In genomic region chr14:104865631-104866441, GRCh38 we compare ENCODE assay signal across 8 cellular contexts. TPM values are rescaled to one million over a fixed set of nuclear protein-coding genes. Genes with fewer than 3 reads are reported as not detected.
DNase-seq lines count a peak whose midpoint lies in the region; ATAC-seq, FAIRE-seq and TF ChIP-seq lines count a peak whose summit lies in the region.

No MANE protein-coding gene starts in this region.

- H4K20me1 ChIP-seq in endothelial cell of umbilical vein (replicated peaks; ENCODE audit: control insufficient read depth, extremely low read depth, insufficient read depth, low read length), result no peaks in the 10 kb centered on the region

- peaks cover 4% of the 10 kb centered on the region for H3K4me1 Mint-ChIP-seq in CD8-positive, alpha-beta T cell (ENCODE audit: low read depth)
- peaks cover 9% of the 10 kb centered on the region for H3K4me1 Mint-ChIP-seq in mesothelial cell of epicardium

- TF ChIP-seq POLR2A in endothelial cell of umbilical vein (IDR thresholded peaks at IDR 0.05; ENCODE audit: low read depth, low read length) (peak; percentile 51), stomach (IDR thresholded peaks at IDR 0.05) (no peak)

- no peak overlapping the region for H3K27ac Mint-ChIP-seq in CD8-positive, alpha-beta T cell
- peak overlapping the region; percentile 66 for H3K27ac Mint-ChIP-seq in mesothelial cell of epicardium

- peak overlapping the region; percentile 65 for H3K4me3 Mint-ChIP-seq in CD8-positive, alpha-beta T cell
- H3K4me3 Mint-ChIP-seq in mesothelial cell of epicardium, result peak overlapping the region; percentile 77

- no peak overlapping the region for H3K27ac ChIP-seq in CD8-positive, alpha-beta T cell (ENCODE audit: low read depth, low read length)
- H3K27ac ChIP-seq in endothelial cell of umbilical vein (ENCODE audit: insufficient read depth, low read depth, low read length) (peak overlapping the region; percentile 26), stomach (peak overlapping the region; percentile 82 to 98 (median 91))

- H3K4me3 ChIP-seq in CD8-positive, alpha-beta T cell (ENCODE audit: low read depth, low read length), result peak overlapping the region; percentile 35
- H3K4me3 ChIP-seq in endothelial cell of umbilical vein (replicated peaks in 1 of 3; ENCODE audit: insufficient read depth in 1 of 3, low read depth in 1 of 3, low read length in 3 of 3) (peak overlapping the region; percentile 28 to 63 (median 44)), stomach (peak overlapping the region; percentile 70 to 90 (median 79))

- peak overlapping the region; percentile 28 for H3K4me2 ChIP-seq in endothelial cell of umbilical vein (ENCODE audit: insufficient read depth, low read length)

- no peaks in the 10 kb centered on the region for H3K9me1 ChIP-seq in endothelial cell of umbilical vein (replicated peaks; ENCODE audit: control insufficient read depth, extremely low read depth, insufficient read depth, low read length)

- POLR2A ChIA-PET in CD8-positive, alpha-beta T cell (lab: Charles Lee), result no interaction called here
- POLR2A ChIA-PET in endothelial cell of umbilical vein (lab: Charles Lee), result no interaction called here

- TF ChIP-seq CTCF in CD8-positive, alpha-beta T cell (IDR thresholded peaks at IDR 0.05), result no peak
- TF ChIP-seq CTCF in endothelial cell of umbilical vein (IDR thresholded peaks at IDR 0.05; ENCODE audit: extremely low read depth in 1 of 2, insufficient read depth in 1 of 2, low read depth in 1 of 2, low read length in 2 of 2) (no peak), mesothelial cell of epicardium (IDR thresholded peaks at IDR 0.05; ENCODE audit: unreplicated experiment) (no peak), stomach (IDR thresholded peaks at IDR 0.05) (no peak)

- dilution Hi-C loops in endothelial cell of umbilical vein (cut with MboI; ENCODE audit: extremely low pct_ligation_motif_present, low sequenced_read_pairs), result no loop called here

- no peaks in the 10 kb centered on the region for H3K9me3 ChIP-seq in CD8-positive, alpha-beta T cell (ENCODE audit: low read length)
- H3K9me3 ChIP-seq in endothelial cell of umbilical vein (replicated peaks; ENCODE audit: control insufficient read depth, insufficient read depth, low read length) (no peaks in the 10 kb centered on the region), stomach (no peaks in the 10 kb centered on the region)

- no peaks in the 10 kb centered on the region for H3K36me3 ChIP-seq in CD8-positive, alpha-beta T cell (ENCODE audit: insufficient read depth, low read length)
- H3K36me3 ChIP-seq in endothelial cell of umbilical vein (ENCODE audit: control insufficient read depth in 2 of 2, extremely low read depth in 1 of 2, insufficient read depth in 2 of 2, low read length in 2 of 2) (no peaks in the 10 kb centered on the region), stomach (peaks cover 0 to 23% (median 17%) of the 10 kb centered on the region in 4 donors)

- WGBS in stomach, 5 donors, result 2 to 9% (median 7%) methylated on average over 25 to 68 of the region's 68 CpGs

- no TSS peak for BruUV-seq in endothelial cell of umbilical vein (replicated peaks; lab: Mats Ljungman, UMichigan)

- FAIRE-seq in endothelial cell of umbilical vein (lab: Jason Lieb, UNC), result peak; percentile 84

- peaks cover 8% of the 10 kb centered on the region for H3K27me3 ChIP-seq in CD8-positive, alpha-beta T cell (ENCODE audit: insufficient read depth, low read length)
- peaks cover 13 to 16% of the 10 kb centered on the region in 2 experiments for H3K27me3 ChIP-seq in endothelial cell of umbilical vein (ENCODE audit: control insufficient read depth in 2 of 2, insufficient read depth in 2 of 2, low read length in 2 of 2)
- peaks cover 0 to 34% (median 14%) of the 10 kb centered on the region in 3 donors for H3K27me3 ChIP-seq in stomach

- peak overlapping the region; percentile 41 for H2AFZ ChIP-seq in endothelial cell of umbilical vein (ENCODE audit: low read depth, low read length)

- TF ChIP-seq EP300 in stomach (IDR thresholded peaks at IDR 0.05), result no peak

- peak overlapping the region; percentile 51 for H3K9ac ChIP-seq in endothelial cell of umbilical vein (replicated peaks; ENCODE audit: extremely low read depth, insufficient read depth, low read length)

- H3K36me3 Mint-ChIP-seq in CD8-positive, alpha-beta T cell, result no peaks in the 10 kb centered on the region
- H3K36me3 Mint-ChIP-seq in mesothelial cell of epicardium, result no peaks in the 10 kb centered on the region

- H3K79me2 ChIP-seq in endothelial cell of umbilical vein (ENCODE audit: control insufficient read depth, insufficient read depth, low read length), result peaks cover 22% of the 10 kb centered on the region

- intact Hi-C loops in CD8-positive, alpha-beta T cell (cut with DNase I, micrococcal nuclease), result loop anchor here in 1 of 2 experiments (2.0 kb wide), 1 partner anchor 39 kb away; no protein-coding TSS in a partner anchor
- intact Hi-C loops in endothelial cell of umbilical vein (cut with micrococcal nuclease), result loop anchor here (1.0 to 2.0 kb wide), 2 partner anchors 39 to 98 kb away; no protein-coding TSS in a partner anchor
- intact Hi-C loops in stomach (cut with DNase I; ENCODE audit: low total_unique reads), result no loop called here

- CTCF ChIA-PET in CD8-positive, alpha-beta T cell (lab: Charles Lee), result no interaction called here
- CTCF ChIA-PET in endothelial cell of umbilical vein (lab: Charles Lee), result interaction anchor here (0.8 to 1.5 kb wide), 3 partner anchors 11 to 97 kb away, joined by 3 to 4 read pairs (median 3); no protein-coding TSS in a partner anchor

- H3K4me1 ChIP-seq in CD8-positive, alpha-beta T cell (ENCODE audit: insufficient read depth, low read length), result peaks cover 16% of the 10 kb centered on the region
- H3K4me1 ChIP-seq in endothelial cell of umbilical vein (ENCODE audit: control insufficient read depth, extremely low read depth, insufficient read depth, low read length) (peaks cover 5% of the 10 kb centered on the region), stomach (peaks cover 23 to 52% (median 39%) of the 10 kb centered on the region in 4 donors)

- peak in 1 of 7 experiments; percentile 28 for DNase-seq in CD8-positive, alpha-beta T cell
- DNase-seq in HuH-7.5 (ENCODE audit: low spot score) (peak; percentile 66), endothelial cell of umbilical vein (ENCODE audit: low read depth, low spot score) (peak; percentile 65), mesothelial cell of epicardium (ENCODE audit: low spot score in 2 of 2, unreplicated experiment in 2 of 2) (peak in 1 of 2 experiments; percentile 69), stomach (peak; percentile 78), midbrain (lab: John Stamatoyannopoulos, UW) (no peak)
- peak; percentile 50 to 62 for DNase-seq in activated CD4-positive, alpha-beta T cell treated with anti-CD3 and anti-CD28 coated beads for 4 hours

- H3K9me3 Mint-ChIP-seq in CD8-positive, alpha-beta T cell, result no peaks in the 10 kb centered on the region
- H3K9me3 Mint-ChIP-seq in mesothelial cell of epicardium, result no peaks in the 10 kb centered on the region

- ATAC-seq in CD8-positive, alpha-beta T cell, result peak; percentile 47
- ATAC-seq in GM18870 (IDR thresholded peaks at IDR 0.05; ENCODE audit: unreplicated experiment), result no peak

- H3K27me3 Mint-ChIP-seq in CD8-positive, alpha-beta T cell (ENCODE audit: low read depth), result peaks cover 13% of the 10 kb centered on the region
- H3K27me3 Mint-ChIP-seq in mesothelial cell of epicardium (ENCODE audit: low read depth), result peaks cover 11% of the 10 kb centered on the region

TF ChIP-seq in endothelial cell of umbilical vein, 7 proteins besides CTCF, POLR2A, EP300 and RAD21:
- TF ChIP-seq, protein P1, sequence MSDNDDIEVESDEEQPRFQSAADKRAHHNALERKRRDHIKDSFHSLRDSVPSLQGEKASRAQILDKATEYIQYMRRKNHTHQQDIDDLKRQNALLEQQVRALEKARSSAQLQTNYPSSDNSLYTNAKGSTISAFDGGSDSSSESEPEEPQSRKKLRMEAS (IDR thresholded peaks at IDR 0.05; ENCODE audit: insufficient read depth, insufficient read length), result no peak
- TF ChIP-seq POLR2AphosphoS5 (IDR thresholded peaks at IDR 0.05; ENCODE audit: insufficient read depth, low read depth, low read length), result peak; percentile 45

RNA-seq across cellular contexts. Expression of gene CEP170B, which starts 0.8 kb away (rescaled TPM):
- 1 to 10 TPM; 1.6 to 1.7 TPM for total RNA-seq in CD8-positive, alpha-beta T cell
- total RNA-seq in endothelial cell of umbilical vein (35.0 and 38.6 TPM in 2 replicates), mesothelial cell of epicardium (28.3 to 29.2 TPM (median 28.4 TPM) in 3 replicates), stomach (100 to 1,000 TPM in 1 of 5 donors, 10 to 100 TPM in 4; 12.7 to 483 (median 46.1) TPM)
- polyA plus RNA-seq in endothelial cell of umbilical vein (13.9 and 16.7 TPM in 2 replicates), stomach (10 to 100 TPM in 2 of 3 donors, 1 to 10 TPM in 1; 9.6 to 15.4 (median 13.2) TPM)
- polyA plus RNA-seq in endothelial cell of umbilical vein (2011; cell fraction: cytosol; rRNA removed), result 8.4 and 12.7 TPM in 2 replicates
- polyA plus RNA-seq in endothelial cell of umbilical vein (2011; cell fraction: nucleus; rRNA removed), result 48.5 and 49.5 TPM in 2 replicates
- polyA plus RNA-seq in endothelial cell of umbilical vein (2012), result 17.7 and 23.4 TPM in 2 replicates
- polyA minus RNA-seq in endothelial cell of umbilical vein, result 8.0 and 9.5 TPM in 2 replicates
- 9.2 TPM for polyA minus RNA-seq in endothelial cell of umbilical vein (2011; cell fraction: cytosol; rRNA and poly(A)+ RNA removed)
- polyA minus RNA-seq in endothelial cell of umbilical vein (2011; cell fraction: nucleus; rRNA and poly(A)+ RNA removed), result 8.2 and 15.8 TPM in 2 replicates

RNA-seq across cellular contexts. Expression of gene PLD4, which starts 58.8 kb away (rescaled TPM):
- under 1 TPM; 0.31 to 0.43 TPM for total RNA-seq in CD8-positive, alpha-beta T cell
- 0.05 and 0.11 TPM in 2 replicates for total RNA-seq in endothelial cell of umbilical vein
- 0.01 and 0.03 TPM in 2 replicates for polyA plus RNA-seq in endothelial cell of umbilical vein
- polyA plus RNA-seq in endothelial cell of umbilical vein (2011; cell fraction: cytosol; rRNA removed), result 0.01 TPM in 1 of 2 replicates, not detected in the other
- polyA plus RNA-seq in endothelial cell of umbilical vein (2011; cell fraction: nucleus; rRNA removed), result 0.11 and 0.18 TPM in 2 replicates
- polyA plus RNA-seq in endothelial cell of umbilical vein (2012), result not detected in 2 replicates
- 0.11 and 0.15 TPM in 2 replicates for polyA minus RNA-seq in endothelial cell of umbilical vein
- not detected for polyA minus RNA-seq in endothelial cell of umbilical vein (2011; cell fraction: cytosol; rRNA and poly(A)+ RNA removed)
- polyA minus RNA-seq in endothelial cell of umbilical vein (2011; cell fraction: nucleus; rRNA and poly(A)+ RNA removed), result 0.14 TPM in 1 of 2 replicates, not detected in the other
- total RNA-seq in mesothelial cell of epicardium, result 0.58 to 0.78 TPM (median 0.75 TPM) in 3 replicates
- 1 to 10 TPM in 1 of 5 donors, under 1 TPM in 1, not detected in 3; 0.14 to 2.6 TPM for total RNA-seq in stomach
- polyA plus RNA-seq in stomach, result 1 to 10 TPM in 1 of 3 donors, under 1 TPM in 1, not detected in 1; 0.70 to 1.7 TPM

Comparison
In these comparisons a context has a peak if more than half of its experiments do, and no peak if none do; other contexts are left out.
1. RNA of gene CEP170B, which starts 0.8 kb away (total RNA-seq): 12.7 to 483 TPM in stomach, 35.0 to 38.6 TPM in endothelial cell of umbilical vein and 28.3 to 29.2 TPM in mesothelial cell of epicardium; 1.6 to 1.7 TPM in CD8-positive, alpha-beta T cell; every median in the first group is over 4 times any median in the second.
2. Peak in every context shown above with its lines, with median percentiles within 50 percentile points of each other: H3K4me3 ChIP-seq.